ENCODE assay signal across 9 cellular contexts in genomic region chr17:54901230-54901847, GRCh38. TPM values are rescaled to one million over a fixed set of nuclear protein-coding genes. Genes with fewer than 3 reads are reported as not detected.
DNase-seq lines count a peak whose midpoint lies in the region; ATAC-seq lines count a peak whose summit lies in the region.
"Had no signal": no experiment of that assay in that cellular context is flagged by ENCODE, and none has a peak within 500 bp of the region (broad histone marks: within the 10 kb centered on the region; RNA-seq: fewer than 3 reads in every experiment).

No MANE protein-coding gene starts in this region.

- CTCF ChIA-PET in naive thymus-derived CD4-positive, alpha-beta T cell (lab: Charles Lee) = no interaction called here

- peak overlapping the region in 7 of 10 donors; percentile 1 to 65 (median 36) for H3K4me3 Mint-ChIP-seq in naive thymus-derived CD4-positive, alpha-beta T cell

- no peak for ATAC-seq in naive thymus-derived CD4-positive, alpha-beta T cell
- no peak for ATAC-seq in HG03342 (IDR thresholded peaks at IDR 0.05; ENCODE audit: unreplicated experiment)

- POLR2A ChIA-PET in naive thymus-derived CD4-positive, alpha-beta T cell (lab: Charles Lee) = no interaction called here

- no peaks in the 10 kb centered on the region for H3K9me3 ChIP-seq in naive thymus-derived CD4-positive, alpha-beta T cell (ENCODE audit: control insufficient read depth in 2 of 3, low read length in 3 of 3)

- H3K27ac ChIP-seq in naive thymus-derived CD4-positive, alpha-beta T cell (ENCODE audit: low read depth, low read length) = no peak overlapping the region
- H3K27ac ChIP-seq: BLaER1 had no signal

- H3K4me1 ChIP-seq in naive thymus-derived CD4-positive, alpha-beta T cell (ENCODE audit: control insufficient read depth in 2 of 2, insufficient read depth in 2 of 2, low read length in 2 of 2) = no peaks in the 10 kb centered on the region
- H3K4me1 ChIP-seq: BLaER1 had no signal

- intact Hi-C loops in naive thymus-derived CD4-positive, alpha-beta T cell (cut with micrococcal nuclease) = no loop called here

- peak; percentile 7 for DNase-seq in NCI-H2196 treated with DMSO at 0.1 percent for 48 hours (lab: John Stamatoyannopoulos, UW; ENCODE audit: unreplicated experiment)
- DNase-seq in NCI-H2196 (lab: John Stamatoyannopoulos, UW; ENCODE audit: unreplicated experiment) = no peak
- peak; percentile 68 for DNase-seq in NCI-H345 (lab: John Stamatoyannopoulos, UW)
- DNase-seq in dedifferentiated amniotic fluid mesenchymal stem cell (ENCODE audit: extremely low spot score) = peak; percentile 35
- DNase-seq in naive thymus-derived CD4-positive, alpha-beta T cell = no peak
- DNase-seq in SKM-1 treated with dmso at 0.1 percent for 144 hours (lab: John Stamatoyannopoulos, UW; ENCODE audit: unreplicated experiment) = no peak
- no peak for DNase-seq in Kasumi-1 (lab: John Stamatoyannopoulos, UW)

- H3K27ac Mint-ChIP-seq in naive thymus-derived CD4-positive, alpha-beta T cell = no peak overlapping the region

- no peaks in the 10 kb centered on the region for H3K27me3 ChIP-seq in naive thymus-derived CD4-positive, alpha-beta T cell (ENCODE audit: control insufficient read depth in 2 of 2, insufficient read depth in 2 of 2, low read length in 2 of 2)
- H3K27me3 ChIP-seq: BLaER1 had no signal

- H3K36me3 Mint-ChIP-seq in naive thymus-derived CD4-positive, alpha-beta T cell = no peaks in the 10 kb centered on the region

- H3K4me3 ChIP-seq in naive thymus-derived CD4-positive, alpha-beta T cell (ENCODE audit: low read length) = no peak overlapping the region
- H3K4me3 ChIP-seq: BLaER1 had no signal

- peaks cover 0 to 16% (median 8%) of the 10 kb centered on the region in 7 donors for H3K4me1 Mint-ChIP-seq in naive thymus-derived CD4-positive, alpha-beta T cell

- H3K9me3 Mint-ChIP-seq in naive thymus-derived CD4-positive, alpha-beta T cell = no peaks in the 10 kb centered on the region

- peaks cover 29 to 43% (median 36%) of the 10 kb centered on the region in 5 donors for H3K27me3 Mint-ChIP-seq in naive thymus-derived CD4-positive, alpha-beta T cell

- H3K36me3 ChIP-seq in naive thymus-derived CD4-positive, alpha-beta T cell (ENCODE audit: control insufficient read depth in 2 of 3, insufficient read depth in 3 of 3, low read length in 3 of 3) = no peaks in the 10 kb centered on the region
- H3K36me3 ChIP-seq: BLaER1 had no signal

RNA-seq across cellular contexts. Expression of gene TOM1L1, which starts 0.7 kb away (rescaled TPM):
- under 1 TPM in 1 of 5 experiments, not detected in 4; 0.19 TPM for total RNA-seq in naive thymus-derived CD4-positive, alpha-beta T cell
- polyA plus RNA-seq in naive thymus-derived CD4-positive, alpha-beta T cell = not detected

Comparison
In these comparisons a context has a peak if more than half of its experiments do, and no peak if none do; other contexts are left out.
1. DNase-seq: peak in NCI-H2196 treated with DMSO at 0.1 percent for 48 hours (single experiment), NCI-H345 (single experiment) and dedifferentiated amniotic fluid mesenchymal stem cell (single experiment); none in NCI-H2196 (single experiment), naive thymus-derived CD4-positive, alpha-beta T cell (0 of 9), SKM-1 treated with dmso at 0.1 percent for 144 hours (single experiment) and Kasumi-1 (0 of 2).